ENCODE assay signal across 8 cellular contexts in the genomic region with DNA sequence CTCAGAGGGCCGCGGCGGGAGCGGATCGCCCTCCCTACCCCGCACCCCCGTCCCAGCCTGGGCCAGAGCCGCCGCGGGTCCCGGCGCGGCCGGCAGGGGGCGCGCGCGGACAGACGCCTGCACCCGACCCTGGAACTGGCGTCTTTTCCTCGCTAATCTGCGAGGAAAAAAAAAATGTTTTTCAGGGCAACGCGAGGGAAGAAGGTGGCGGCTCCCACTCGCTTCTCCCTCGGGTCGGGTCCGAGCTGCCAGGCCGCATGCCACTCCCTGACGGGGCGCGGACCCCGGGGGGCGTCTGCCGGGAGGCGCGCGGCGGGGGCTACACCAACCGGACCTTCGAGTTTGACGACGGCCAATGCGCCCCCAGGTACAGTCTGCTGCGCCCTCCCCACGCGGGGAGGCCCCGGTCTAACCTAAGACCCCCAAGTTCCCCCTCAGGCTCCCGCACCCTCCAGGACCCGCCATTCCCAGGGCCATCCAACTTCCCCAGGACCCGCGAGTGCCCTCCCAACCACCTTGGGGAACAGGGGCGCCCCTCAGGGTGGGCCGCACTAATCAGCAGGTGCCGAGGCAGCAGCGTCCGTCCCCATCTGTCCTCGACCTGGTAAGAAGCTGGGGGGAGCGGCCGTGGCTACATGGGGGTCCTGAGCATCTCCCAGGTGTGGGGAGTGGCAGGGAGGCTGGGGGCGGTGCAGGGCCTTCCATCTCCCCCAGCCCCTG. TPM values are rescaled to one million over a fixed set of nuclear protein-coding genes. Genes with fewer than 3 reads are reported as not detected.
DNase-seq lines count a peak whose midpoint lies in the region; ATAC-seq and TF ChIP-seq lines count a peak whose summit lies in the region.

TSS of gene KCNT1 (plus strand) at position 184 of the 720 bp plus-strand sequence. CDS start at position 258, 74 bp downstream.

- H3K79me1 ChIP-seq in neuronal stem cell (ENCODE audit: low read depth, low read length): peaks cover 1% of the 10 kb centered on the region

- no peak for TF ChIP-seq EP300 in upper lobe of left lung (IDR thresholded peaks at IDR 0.05)

- H3K9me3 ChIP-seq in neuronal stem cell (replicated peaks in 1 of 2; ENCODE audit: control insufficient read depth in 2 of 2, insufficient read depth in 1 of 2, low read depth in 1 of 2, low read length in 2 of 2): no peaks in the 10 kb centered on the region
- H3K9me3 ChIP-seq in upper lobe of left lung: no peaks in the 10 kb centered on the region

- no peaks in the 10 kb centered on the region for H3K36me3 ChIP-seq in neuronal stem cell (replicated peaks in 1 of 2; ENCODE audit: control insufficient read depth in 2 of 2, insufficient read depth in 2 of 2, low read length in 2 of 2)
- H3K36me3 ChIP-seq in upper lobe of left lung: no peaks in the 10 kb centered on the region

- H2BK15ac ChIP-seq in neuronal stem cell (ENCODE audit: low read length): peak within 1 kb of the TSS; percentile 67

- no peak within 1 kb of the TSS for H2BK12ac ChIP-seq in neuronal stem cell (ENCODE audit: low read length)

- no CpG with 5 or more reads among the region's 63 CpGs for WGBS in neuronal stem cell (ENCODE audit: extremely low coverage in 2 of 2, insufficient read length in 2 of 2, insufficient replicate concordance in 1 of 2), 2 donors
- 2% methylated on average over 39 of the region's 63 CpGs; no CpG with 5 or more reads in 1 of the 2 donors for WGBS in upper lobe of left lung, 2 donors

- H2BK5ac ChIP-seq in neuronal stem cell (ENCODE audit: low read length): peak within 1 kb of the TSS; percentile 48

- H3K14ac ChIP-seq in neuronal stem cell (ENCODE audit: low read length): peak within 1 kb of the TSS; percentile 56

- peak within 1 kb of the TSS; percentile 83 for H3K4me2 ChIP-seq in neuronal stem cell (ENCODE audit: insufficient read depth, low read length, poor library complexity, severe bottlenecking)

- H2BK120ac ChIP-seq in neuronal stem cell (ENCODE audit: low read depth, low read length): no peak within 1 kb of the TSS

- H3K4me1 ChIP-seq in neuronal stem cell (ENCODE audit: control insufficient read depth in 2 of 2, insufficient read depth in 1 of 2, low read depth in 1 of 2, low read length in 2 of 2): no peaks in the 10 kb centered on the region
- peaks cover 11 to 12% (median 12%) of the 10 kb centered on the region in 4 donors for H3K4me1 ChIP-seq in upper lobe of left lung

- H2AFZ ChIP-seq in neuronal stem cell (ENCODE audit: low read length): peak within 1 kb of the TSS; percentile 82

- H3K27me3 ChIP-seq in neuronal stem cell (ENCODE audit: control insufficient read depth in 3 of 3, insufficient read depth in 3 of 3, low read depth in 1 of 3, low read length in 3 of 3) (peaks cover 0 to 54% (median 11%) of the 10 kb centered on the region in 3 experiments), upper lobe of left lung (peaks cover 0 to 30% (median 7%) of the 10 kb centered on the region in 4 donors)

- no peak within 1 kb of the TSS for H3K4ac ChIP-seq in neuronal stem cell (ENCODE audit: low read length)

- H3K27ac ChIP-seq in neuronal stem cell (replicated peaks; ENCODE audit: low read length): no peak within 1 kb of the TSS
- no peak within 1 kb of the TSS for H3K27ac ChIP-seq in upper lobe of left lung

- H3K23ac ChIP-seq in neuronal stem cell (ENCODE audit: low read depth, low read length, poor library complexity): no peak within 1 kb of the TSS

- H4K8ac ChIP-seq in neuronal stem cell (ENCODE audit: low read depth, low read length): no peak within 1 kb of the TSS

- peak within 1 kb of the TSS; percentile 89 for H2AK5ac ChIP-seq in neuronal stem cell (ENCODE audit: low read depth, low read length)

- no peak within 1 kb of the TSS for H3K9ac ChIP-seq in neuronal stem cell (ENCODE audit: low read depth, low read length, poor library complexity)

- H4K91ac ChIP-seq in neuronal stem cell (ENCODE audit: low read depth, low read length, poor library complexity): no peak within 1 kb of the TSS

- peak in 5 of 6 experiments; percentile 4 to 42 (median 20) for DNase-seq in stimulated activated naive CD4-positive, alpha-beta T cell (lab: John Stamatoyannopoulos, UW)
- no peak for DNase-seq in stimulated activated naive CD4-positive, alpha-beta T cell treated with Interleukin-2 at 50 U/mL for 16 hours (lab: John Stamatoyannopoulos, UW)
- DNase-seq in NCI-H526 treated with DMSO at 0.1 percent for 48 hours (lab: John Stamatoyannopoulos, UW) (peak; percentile 13), activated T-cell treated with anti-CD3 and anti-CD28 coated beads for 48 hours (ENCODE audit: low read depth) (peak; percentile 69), fibroblast of mammary gland (ENCODE audit: low read depth) (peak; percentile 17), neuronal stem cell (ENCODE audit: low spot score) (peak; percentile 77), upper lobe of left lung (peak in 1 of 2 donors; percentile 94)

- no peak for TF ChIP-seq POLR2A in upper lobe of left lung (IDR thresholded peaks at IDR 0.05)

- ATAC-seq in upper lobe of left lung (ENCODE audit: low FRiP score in 2 of 2) (peak in 1 of 2 donors; percentile 68), GM18861 (IDR thresholded peaks at IDR 0.05; ENCODE audit: unreplicated experiment) (no peak)

- H3K4me3 ChIP-seq in fibroblast of mammary gland (ENCODE audit: control insufficient read depth, low read depth, low read length) (no peak within 1 kb of the TSS), neuronal stem cell (ENCODE audit: low read length in 2 of 2) (peak within 1 kb of the TSS in 1 of 2 donors; percentile 70), upper lobe of left lung (peak within 1 kb of the TSS in 3 of 4 donors; percentile 4 to 23 (median 22))

- TF ChIP-seq CTCF in fibroblast of mammary gland (conservative IDR thresholded peaks at IDR 0.05; ENCODE audit: control insufficient read depth, insufficient read depth, low read depth, low read length) (peak; percentile 17), upper lobe of left lung (IDR thresholded peaks at IDR 0.05) (peak; percentile 74 to 94 (median 86))

- H3K18ac ChIP-seq in neuronal stem cell (ENCODE audit: low read length): peak within 1 kb of the TSS; percentile 89

RNA-seq across cellular contexts. Expression of gene KCNT1, which starts in this region (rescaled TPM):
- polyA plus RNA-seq in neuronal stem cell (2013, experiment 1 of 2): 0.10 TPM
- polyA plus RNA-seq in neuronal stem cell (2013, experiment 2 of 2): 0.07 TPM
- 1 to 10 TPM in 1 of 6 donors, under 1 TPM in 3, not detected in 2; 0.11 to 1.0 (median 0.31) TPM for total RNA-seq in upper lobe of left lung
